ENCODE assay signal across 10 cellular contexts in genomic region chr7:30920584-30921539, GRCh38. TPM values are rescaled to one million over a fixed set of nuclear protein-coding genes. Genes with fewer than 3 reads are reported as not detected.
DNase-seq lines count a peak whose midpoint lies in the region; FAIRE-seq lines count a peak whose summit lies in the region.
"Had no signal": no experiment of that assay in that cellular context is flagged by ENCODE, and none has a peak within 500 bp of the region (broad histone marks: within the 10 kb centered on the region; RNA-seq: fewer than 3 reads in every experiment).

No MANE protein-coding gene starts in this region.

- CTCF ChIA-PET in activated CD4-positive, alpha-beta memory T cell treated with anti-CD3 and anti-CD28 coated beads, Interleukin-2, amount 10 ng/mL, durations not matched to agents 7 days and 5 days (lab: Charles Lee): no interaction called here

- POLR2A ChIA-PET in activated CD4-positive, alpha-beta memory T cell treated with anti-CD3 and anti-CD28 coated beads, Interleukin-2, amount 10 ng/mL, durations not matched to agents 7 days and 5 days (lab: Charles Lee): no interaction called here

- no peaks in the 10 kb centered on the region for H3K4me1 Mint-ChIP-seq in activated T-cell treated with anti-CD3 and anti-CD28 coated beads, Interleukin-2, amount 50 U/mL, for 24 hours (ENCODE audit: low read depth)
- no peaks in the 10 kb centered on the region for H3K4me1 Mint-ChIP-seq in activated CD4-positive, alpha-beta memory T cell treated with anti-CD3 and anti-CD28 coated beads, Interleukin-2, amount 10 ng/mL, durations not matched to agents 7 days and 5 days
- H3K4me1 Mint-ChIP-seq: CD14-positive monocyte had no signal

- no peak overlapping the region for H3K27ac Mint-ChIP-seq in activated T-cell treated with anti-CD3 and anti-CD28 coated beads, Interleukin-2, amount 50 U/mL, for 24 hours
- H3K27ac Mint-ChIP-seq in activated CD4-positive, alpha-beta memory T cell treated with anti-CD3 and anti-CD28 coated beads, Interleukin-2, amount 10 ng/mL, durations not matched to agents 7 days and 5 days: no peak overlapping the region

- peak; percentile 8 for DNase-seq in activated T-cell treated with anti-CD3 and anti-CD28 coated beads, Interleukin-2, amount 50 U/mL, for 1 hour
- DNase-seq in activated T-cell treated with anti-CD3 and anti-CD28 coated beads, Interleukin-2, amount 50 U/mL, for 24 hours: no peak
- DNase-seq in dermis blood vessel endothelial cell (peak; percentile 72), lung microvascular endothelial cell (ENCODE audit: low read depth in 2 of 2) (peak; percentile 44 to 68), urothelium cell line (ENCODE audit: low spot score) (peak; percentile 90), NAMALWA (ENCODE audit: low spot score) (no peak), NCI-H774 (lab: John Stamatoyannopoulos, UW) (no peak)
- DNase-seq in activated CD4-positive, alpha-beta memory T cell treated with anti-CD3 and anti-CD28 coated beads, Interleukin-2, amount 10 ng/mL, durations not matched to agents 7 days and 5 days: no peak

- FAIRE-seq in urothelium cell line (lab: Jason Lieb, UNC): peak; percentile 94

- H3K36me3 Mint-ChIP-seq in activated T-cell treated with anti-CD3 and anti-CD28 coated beads, Interleukin-2, amount 50 U/mL, for 24 hours (ENCODE audit: low read depth): no peaks in the 10 kb centered on the region
- H3K36me3 Mint-ChIP-seq in activated CD4-positive, alpha-beta memory T cell treated with anti-CD3 and anti-CD28 coated beads, Interleukin-2, amount 10 ng/mL, durations not matched to agents 7 days and 5 days (ENCODE audit: low read depth): no peaks in the 10 kb centered on the region
- H3K36me3 Mint-ChIP-seq: CD14-positive monocyte had no signal

- no peaks in the 10 kb centered on the region for H3K27me3 Mint-ChIP-seq in activated T-cell treated with anti-CD3 and anti-CD28 coated beads, Interleukin-2, amount 50 U/mL, for 24 hours
- no peaks in the 10 kb centered on the region for H3K27me3 Mint-ChIP-seq in activated CD4-positive, alpha-beta memory T cell treated with anti-CD3 and anti-CD28 coated beads, Interleukin-2, amount 10 ng/mL, durations not matched to agents 7 days and 5 days

- no peak overlapping the region for H3K4me3 Mint-ChIP-seq in activated T-cell treated with anti-CD3 and anti-CD28 coated beads, Interleukin-2, amount 50 U/mL, for 24 hours
- H3K4me3 Mint-ChIP-seq in activated CD4-positive, alpha-beta memory T cell treated with anti-CD3 and anti-CD28 coated beads, Interleukin-2, amount 10 ng/mL, durations not matched to agents 7 days and 5 days: no peak overlapping the region
- H3K4me3 Mint-ChIP-seq: CD14-positive monocyte had no signal

- H3K9me3 Mint-ChIP-seq in activated T-cell treated with anti-CD3 and anti-CD28 coated beads, Interleukin-2, amount 50 U/mL, for 24 hours: no peaks in the 10 kb centered on the region
- no peaks in the 10 kb centered on the region for H3K9me3 Mint-ChIP-seq in activated CD4-positive, alpha-beta memory T cell treated with anti-CD3 and anti-CD28 coated beads, Interleukin-2, amount 10 ng/mL, durations not matched to agents 7 days and 5 days

RNA-seq across cellular contexts. Expression of gene AQP1, which starts 9.2 kb away (rescaled TPM):
- 9.2 and 147 TPM in 2 replicates for total RNA-seq in dermis blood vessel endothelial cell
- total RNA-seq in lung microvascular endothelial cell: 1.4 and 1.7 TPM in 2 replicates
- total RNA-seq in activated CD4-positive, alpha-beta memory T cell treated with anti-CD3 and anti-CD28 coated beads, Interleukin-2, amount 10 ng/mL, durations not matched to agents 7 days and 5 days: under 1 TPM; 0.18 to 0.25 TPM

RNA-seq across cellular contexts. Expression of gene GHRHR, which starts 42.9 kb away (rescaled TPM):
- 0.09 TPM in 1 of 2 replicates, not detected in the other for total RNA-seq in dermis blood vessel endothelial cell
- total RNA-seq in lung microvascular endothelial cell: not detected in 2 replicates
- not detected for total RNA-seq in activated CD4-positive, alpha-beta memory T cell treated with anti-CD3 and anti-CD28 coated beads, Interleukin-2, amount 10 ng/mL, durations not matched to agents 7 days and 5 days
- total RNA-seq: mononuclear cell had no signal

Comparison
In these comparisons a context has a peak if more than half of its experiments do, and no peak if none do; other contexts are left out.
1. DNase-seq: peak in activated T-cell treated with anti-CD3 and anti-CD28 coated beads, Interleukin-2, amount 50 U/mL, for 1 hour (single experiment), dermis blood vessel endothelial cell (single experiment), lung microvascular endothelial cell (2 of 2) and urothelium cell line (single experiment); none in activated T-cell treated with anti-CD3 and anti-CD28 coated beads, Interleukin-2, amount 50 U/mL, for 24 hours (single experiment), activated CD4-positive, alpha-beta memory T cell treated with anti-CD3 and anti-CD28 coated beads, Interleukin-2, amount 10 ng/mL, durations not matched to agents 7 days and 5 days (single experiment), NAMALWA (single experiment) and NCI-H774 (single experiment).